In genomic region chr7:57370739-57371098, GRCh38 we compare ENCODE assay signal across 38 cellular contexts.
"Had no signal": no experiment of that assay in that cellular context is flagged by ENCODE, and none has a peak within 500 bp of the region (broad histone marks: within the 10 kb centered on the region; RNA-seq: fewer than 3 reads in every experiment).

No MANE protein-coding gene starts in this region.

- H3K27me3 ChIP-seq: adrenal gland, ascending aorta, body of pancreas, brain microvascular endothelial cell, breast epithelium, cardiac muscle cell had no signal

- H3K36me3 Mint-ChIP-seq: activated naive CD4-positive, alpha-beta T cell treated with anti-CD3 and anti-CD28 coated beads, Interleukin-2, amount 10 ng/mL, durations not matched to agents 7 days and 5 days; activated naive CD4-positive, alpha-beta T cell treated with anti-CD3 and anti-CD28 coated beads, Interleukin-2, amount 50 U/mL, for 24 hours; activated naive CD8-positive, alpha-beta T cell; brain had no signal

- H3K4me3 ChIP-seq: adrenal gland, ascending aorta, body of pancreas, breast epithelium, cardiac muscle cell had no signal

- H3K9me3 ChIP-seq: adrenal gland, ascending aorta had no signal

- DNase-seq: activated effector memory CD4-positive, alpha-beta T cell treated with anti-CD3 and anti-CD28 coated beads, Interleukin-2, amount 50 U/mL, for 16 hours; activated effector memory CD4-positive, alpha-beta T cell treated with Interleukin-2 at 50 U/mL for 16 hours; activated gamma-delta T cell; activated gamma-delta T cell treated with Interleukin-2 at 50 U/mL for 16 hours; activated naive CD4-positive, alpha-beta T cell; activated naive CD4-positive, alpha-beta T cell treated with anti-CD3 and anti-CD28 coated beads for 36 hours; activated naive CD4-positive, alpha-beta T cell treated with anti-CD3 and anti-CD28 coated beads, Interleukin-2, amount 10 ng/mL, durations not matched to agents 7 days and 5 days; activated naive CD4-positive, alpha-beta T cell treated with anti-CD3 and anti-CD28 coated beads, Interleukin-2, amount 50 U/mL, for 16 hours; activated naive CD4-positive, alpha-beta T cell treated with Interleukin-2 at 50 U/mL for 16 hours; activated naive CD8-positive, alpha-beta T cell treated with anti-CD3 and anti-CD28 coated beads for 36 hours; activated naive CD8-positive, alpha-beta T cell treated with anti-CD3 and anti-CD28 coated beads, Interleukin-2, amount 10 ng/mL, durations not matched to agents 7 days and 5 days; activated naive CD8-positive, alpha-beta T cell treated with anti-CD3 and anti-CD28 coated beads, Interleukin-2, amount 50 U/mL, for 24 hours; activated T-cell treated with anti-CD3 and anti-CD28 coated beads for 4 hours; activated T-cell treated with anti-CD3 and anti-CD28 coated beads, Interleukin-2, amount 50 U/mL, for 1 hour; activated T-cell treated with anti-CD3 and anti-CD28 coated beads, Interleukin-2, amount 50 U/mL, for 24 hours; activated T-cell treated with anti-CD3 and anti-CD28 coated beads, Interleukin-2, amount 50 U/mL, for 4 hours; activated T-cell treated with anti-CD3 and anti-CD28 coated beads, Interleukin-2, amount 50 U/mL, for 48 hours; activated T-cell treated with anti-CD3 and anti-CD28 coated beads, Interleukin-2, amount 50 U/mL, for 72 hours; amniotic stem cell; body of pancreas; brain microvascular endothelial cell; caudate nucleus; central memory CD4-positive, alpha-beta T cell; cerebellar nuclear complex had no signal

- H3K27ac Mint-ChIP-seq: activated naive CD4-positive, alpha-beta T cell treated with anti-CD3 and anti-CD28 coated beads for 36 hours; activated naive CD4-positive, alpha-beta T cell treated with anti-CD3 and anti-CD28 coated beads, Interleukin-2, amount 10 ng/mL, durations not matched to agents 7 days and 5 days; activated naive CD4-positive, alpha-beta T cell treated with anti-CD3 and anti-CD28 coated beads, Interleukin-2, amount 50 U/mL, for 24 hours; activated naive CD4-positive, alpha-beta T cell treated with anti-CD3 and anti-CD28 coated beads, Interleukin-2, amount 50 U/mL, for 72 hours; activated naive CD8-positive, alpha-beta T cell; activated naive CD8-positive, alpha-beta T cell treated with anti-CD3 and anti-CD28 coated beads for 36 hours; activated naive CD8-positive, alpha-beta T cell treated with anti-CD3 and anti-CD28 coated beads, Interleukin-2, amount 10 ng/mL, durations not matched to agents 7 days and 5 days; activated naive CD8-positive, alpha-beta T cell treated with anti-CD3 and anti-CD28 coated beads, Interleukin-2, amount 50 U/mL, for 24 hours; activated T-cell treated with anti-CD3 and anti-CD28 coated beads, Interleukin-2, amount 50 U/mL, for 24 hours; activated T-cell treated with anti-CD3 and anti-CD28 coated beads, Interleukin-2, amount 50 U/mL, for 72 hours; activated T-helper 1 cell treated with anti-CD3 and anti-CD28 coated beads, Interleukin-12 subunit alpha, Interleukin-12 subunit beta, Interleukin-2, Interleukin-4 antibody, amounts not matched to agents 30 ng/mL and 10 ng/mL and 1 ng/mL, durations not matched to agents 14 hours and 24 hours and 36 hours; activated T-helper 17 cell treated with anti-CD3 and anti-CD28 coated beads, Interleukin-2, amount 50 U/mL, for 72 hours; activated T-helper 2 cell treated with anti-CD3 and anti-CD28 coated beads, Interferon-gamma antibody, Interleukin-2, Interleukin-4, amounts not matched to agents 10 μg/mL and 5 μg/mL and 100 μg/mL, durations not matched to agents 14 hours and 24 hours and 36 hours; brain had no signal

- H3K4me3 Mint-ChIP-seq: activated naive CD4-positive, alpha-beta T cell treated with anti-CD3 and anti-CD28 coated beads for 36 hours; activated naive CD4-positive, alpha-beta T cell treated with anti-CD3 and anti-CD28 coated beads, Interleukin-2, amount 10 ng/mL, durations not matched to agents 7 days and 5 days; activated naive CD4-positive, alpha-beta T cell treated with anti-CD3 and anti-CD28 coated beads, Interleukin-2, amount 50 U/mL, for 24 hours; activated naive CD8-positive, alpha-beta T cell; activated naive CD8-positive, alpha-beta T cell treated with anti-CD3 and anti-CD28 coated beads for 36 hours; activated naive CD8-positive, alpha-beta T cell treated with anti-CD3 and anti-CD28 coated beads, Interleukin-2, amount 10 ng/mL, durations not matched to agents 7 days and 5 days; activated naive CD8-positive, alpha-beta T cell treated with anti-CD3 and anti-CD28 coated beads, Interleukin-2, amount 50 U/mL, for 24 hours; activated T-cell treated with anti-CD3 and anti-CD28 coated beads, Interleukin-2, amount 50 U/mL, for 24 hours; activated T-cell treated with anti-CD3 and anti-CD28 coated beads, Interleukin-2, amount 50 U/mL, for 4 hours; activated T-cell treated with anti-CD3 and anti-CD28 coated beads, Interleukin-2, amount 50 U/mL, for 72 hours; activated T-helper 1 cell treated with anti-CD3 and anti-CD28 coated beads, Interleukin-12 subunit alpha, Interleukin-12 subunit beta, Interleukin-2, Interleukin-4 antibody, amounts not matched to agents 30 ng/mL and 10 ng/mL and 1 ng/mL, durations not matched to agents 14 hours and 24 hours and 36 hours; activated T-helper 17 cell treated with anti-CD3 and anti-CD28 coated beads, Interleukin-2, amount 50 U/mL, for 72 hours; brain; central memory CD8-positive, alpha-beta T cell had no signal

- H3K27me3 Mint-ChIP-seq: activated naive CD4-positive, alpha-beta T cell treated with anti-CD3 and anti-CD28 coated beads, Interleukin-2, amount 10 ng/mL, durations not matched to agents 7 days and 5 days; activated naive CD4-positive, alpha-beta T cell treated with anti-CD3 and anti-CD28 coated beads, Interleukin-2, amount 50 U/mL, for 24 hours; activated naive CD8-positive, alpha-beta T cell; activated naive CD8-positive, alpha-beta T cell treated with anti-CD3 and anti-CD28 coated beads for 36 hours; activated naive CD8-positive, alpha-beta T cell treated with anti-CD3 and anti-CD28 coated beads, Interleukin-2, amount 10 ng/mL, durations not matched to agents 7 days and 5 days; activated naive CD8-positive, alpha-beta T cell treated with anti-CD3 and anti-CD28 coated beads, Interleukin-2, amount 50 U/mL, for 24 hours; activated T-cell treated with anti-CD3 and anti-CD28 coated beads, Interleukin-2, amount 50 U/mL, for 24 hours; activated T-helper 17 cell treated with anti-CD3 and anti-CD28 coated beads, Interleukin-2, amount 50 U/mL, for 72 hours; brain; central memory CD8-positive, alpha-beta T cell had no signal

- FAIRE-seq: astrocyte, bronchial epithelial cell had no signal

- ATAC-seq: activated naive CD4-positive, alpha-beta T cell treated with anti-CD3 and anti-CD28 coated beads, Interleukin-2, amount 50 U/mL, for 72 hours; activated naive CD8-positive, alpha-beta T cell treated with anti-CD3 and anti-CD28 coated beads, Interleukin-2, amount 50 U/mL, for 24 hours; activated T-cell treated with anti-CD3 and anti-CD28 coated beads, Interleukin-2, amount 50 U/mL, for 4 hours; activated T-cell treated with anti-CD3 and anti-CD28 coated beads, Interleukin-2, amount 50 U/mL, for 72 hours; activated T-helper 17 cell treated with anti-CD3 and anti-CD28 coated beads, Interleukin-2, amount 50 U/mL, for 72 hours; body of pancreas had no signal

- H3K27ac ChIP-seq: adrenal gland, ascending aorta, body of pancreas, brain microvascular endothelial cell, breast epithelium, cardiac muscle cell had no signal

- H3K36me3 ChIP-seq: adrenal gland, ascending aorta, brain microvascular endothelial cell, breast epithelium, cardiac muscle cell had no signal

- H3K4me1 ChIP-seq: ascending aorta, body of pancreas, breast epithelium had no signal

- H3K4me1 Mint-ChIP-seq: activated naive CD4-positive, alpha-beta T cell treated with anti-CD3 and anti-CD28 coated beads, Interleukin-2, amount 10 ng/mL, durations not matched to agents 7 days and 5 days; activated naive CD4-positive, alpha-beta T cell treated with anti-CD3 and anti-CD28 coated beads, Interleukin-2, amount 50 U/mL, for 24 hours; activated naive CD8-positive, alpha-beta T cell treated with anti-CD3 and anti-CD28 coated beads for 36 hours; activated naive CD8-positive, alpha-beta T cell treated with anti-CD3 and anti-CD28 coated beads, Interleukin-2, amount 10 ng/mL, durations not matched to agents 7 days and 5 days; activated naive CD8-positive, alpha-beta T cell treated with anti-CD3 and anti-CD28 coated beads, Interleukin-2, amount 50 U/mL, for 24 hours; activated T-helper 17 cell treated with anti-CD3 and anti-CD28 coated beads, Interleukin-2, amount 50 U/mL, for 72 hours; brain; central memory CD8-positive, alpha-beta T cell had no signal
